In genomic region chr15:73747847-73748605, GRCh38 we compare ENCODE assay signal across 25 cellular contexts. TPM values are rescaled to one million over a fixed set of nuclear protein-coding genes. Genes with fewer than 3 reads are reported as not detected.
"Had no signal": no experiment of that assay in that cellular context is flagged by ENCODE, and none has a peak within 500 bp of the region (broad histone marks: within the 10 kb centered on the region; RNA-seq: fewer than 3 reads in every experiment).

No MANE protein-coding gene starts in this region.

- H3K9me3 ChIP-seq: adrenal gland, breast epithelium, SJCRH30 had no signal

- DNase-seq: activated CD4-positive, alpha-beta T cell treated with anti-CD3 and anti-CD28 coated beads for 48 hours; activated CD4-positive, alpha-beta T cell treated with anti-CD3 and anti-CD28 coated beads, Interleukin-2, amount 50 U/mL, for 4 hours; activated CD4-positive, CD25-positive, alpha-beta regulatory T cell treated with anti-CD3 and anti-CD28 coated beads, Interleukin-2, amount 50 U/mL, for 72 hours; activated CD8-positive, alpha-beta memory T cell treated with anti-CD3 and anti-CD28 coated beads, Interleukin-2, amount 50 U/mL, for 48 hours; activated CD8-positive, alpha-beta T cell treated with anti-CD3 and anti-CD28 coated beads, Interleukin-2, amount 10 ng/mL, durations not matched to agents 7 days and 5 days; activated naive CD4-positive, alpha-beta T cell treated with anti-CD3 and anti-CD28 coated beads, Interleukin-2, amount 50 U/mL, for 16 hours; activated naive CD8-positive, alpha-beta T cell treated with anti-CD3 and anti-CD28 coated beads, Interleukin-2, amount 10 ng/mL, durations not matched to agents 7 days and 5 days; activated T-cell treated with anti-CD3 and anti-CD28 coated beads, Interleukin-2, amount 50 U/mL, for 1 hour; adrenal gland; MM.1S; NCI-H1105; NCI-H1436; NCI-H187 treated with DMSO at 0.1 percent for 48 hours; NCI-H2081 treated with DMSO at 0.1 percent for 48 hours; NCI-H526; NCI-H774; NK-92 treated with Interleukin-12 subunit alpha and Interleukin-12 subunit beta, amount 100 ng/mL, for 24 hours; OCI-M1; Right ventricle myocardium superior; SJCRH30 had no signal

- H3K4me3 ChIP-seq: adrenal gland, breast epithelium, SJCRH30 had no signal

- ATAC-seq: activated CD8-positive, alpha-beta T cell treated with anti-CD3 and anti-CD28 coated beads, Interleukin-2, amount 10 ng/mL, durations not matched to agents 7 days and 5 days; Panc1; WTC11 had no signal

- H3K9me3 Mint-ChIP-seq: activated naive CD8-positive, alpha-beta T cell treated with anti-CD3 and anti-CD28 coated beads, Interleukin-2, amount 10 ng/mL, durations not matched to agents 7 days and 5 days; T-helper 1 cell treated with Interleukin-12 subunit alpha and Interleukin-12 subunit beta and Interleukin-4 antibody, amounts not matched to agents 30 μg/mL and 1 μg/mL, for 36 hours; WTC11 had no signal

- H3K4me3 Mint-ChIP-seq: activated CD8-positive, alpha-beta T cell treated with anti-CD3 and anti-CD28 coated beads, Interleukin-2, amount 10 ng/mL, durations not matched to agents 7 days and 5 days; activated naive CD8-positive, alpha-beta T cell treated with anti-CD3 and anti-CD28 coated beads, Interleukin-2, amount 10 ng/mL, durations not matched to agents 7 days and 5 days; T-helper 1 cell treated with Interleukin-12 subunit alpha and Interleukin-12 subunit beta and Interleukin-4 antibody, amounts not matched to agents 30 μg/mL and 1 μg/mL, for 36 hours; WTC11 had no signal

- H3K27ac Mint-ChIP-seq: activated CD8-positive, alpha-beta T cell treated with anti-CD3 and anti-CD28 coated beads, Interleukin-2, amount 10 ng/mL, durations not matched to agents 7 days and 5 days; activated naive CD8-positive, alpha-beta T cell treated with anti-CD3 and anti-CD28 coated beads, Interleukin-2, amount 10 ng/mL, durations not matched to agents 7 days and 5 days; T-helper 1 cell treated with Interleukin-12 subunit alpha and Interleukin-12 subunit beta and Interleukin-4 antibody, amounts not matched to agents 30 μg/mL and 1 μg/mL, for 36 hours; WTC11 had no signal

- H3K36me3 ChIP-seq: adrenal gland, breast epithelium, SJCRH30 had no signal

- H3K36me3 Mint-ChIP-seq: activated naive CD8-positive, alpha-beta T cell treated with anti-CD3 and anti-CD28 coated beads, Interleukin-2, amount 10 ng/mL, durations not matched to agents 7 days and 5 days; WTC11 had no signal

- H3K4me1 Mint-ChIP-seq: activated naive CD8-positive, alpha-beta T cell treated with anti-CD3 and anti-CD28 coated beads, Interleukin-2, amount 10 ng/mL, durations not matched to agents 7 days and 5 days had no signal

- H3K27ac ChIP-seq: breast epithelium, RWPE1, SJCRH30 had no signal

RNA-seq across cellular contexts. Expression of gene INSYN1, which starts 5.1 kb away (rescaled TPM):
- total RNA-seq: activated CD8-positive, alpha-beta T cell treated with anti-CD3 and anti-CD28 coated beads, Interleukin-2, amount 10 ng/mL, durations not matched to agents 7 days and 5 days; activated naive CD8-positive, alpha-beta T cell treated with anti-CD3 and anti-CD28 coated beads, Interleukin-2, amount 10 ng/mL, durations not matched to agents 7 days and 5 days; SJCRH30 had no signal
